In the genomic region with DNA sequence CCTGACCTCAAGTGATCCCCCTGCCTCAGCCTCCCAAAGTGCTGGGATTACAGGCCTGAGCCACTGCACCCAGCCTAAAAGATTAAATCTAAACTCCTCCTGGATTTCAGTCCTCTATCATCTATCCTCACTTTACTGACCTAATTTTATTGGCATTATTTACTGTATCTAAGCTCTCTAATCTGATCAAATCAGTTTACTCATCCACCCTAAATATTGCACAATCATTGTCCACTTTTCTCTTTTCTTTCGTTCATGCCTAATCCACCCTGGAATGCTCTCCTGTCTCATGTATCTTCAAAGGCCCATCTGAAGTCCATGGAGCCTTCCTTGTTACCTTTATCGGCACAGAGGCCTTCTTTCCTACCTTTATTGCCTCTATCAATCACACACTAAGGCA, we compare ENCODE assay signal across 28 cellular contexts.
"Had no signal": no experiment of that assay in that cellular context is flagged by ENCODE, and none has a peak within 500 bp of the region (broad histone marks: within the 10 kb centered on the region; RNA-seq: fewer than 3 reads in every experiment).

No MANE protein-coding gene starts in this region.

- H3K36me3 ChIP-seq: colonic mucosa, left ventricle myocardium inferior, neutrophil, uterus had no signal

- H3K27me3 ChIP-seq: colonic mucosa, uterus had no signal

- H3K9me3 Mint-ChIP-seq: activated CD4-positive, alpha-beta memory T cell treated with anti-CD3 and anti-CD28 coated beads for 36 hours; activated naive CD8-positive, alpha-beta T cell treated with anti-CD3 and anti-CD28 coated beads, Interleukin-2, amount 50 U/mL, for 24 hours; stimulated activated memory B cell treated with anti-CD40 and anti-IgM and Interleukin-4, amounts not matched to agents 10 μg/mL and 1 μg/mL and 100 μg/mL, for 72 hours; stimulated activated naive CD8-positive, alpha-beta T cell treated with anti-CD3 and anti-CD28 coated beads, Interleukin-15, amount 100 ng/mL, for 72 hours had no signal

- H3K27ac Mint-ChIP-seq: activated CD4-positive, alpha-beta memory T cell treated with anti-CD3 and anti-CD28 coated beads for 36 hours; activated CD4-positive, alpha-beta T cell treated with anti-CD3 and anti-CD28 coated beads, Interleukin-2, amount 10 ng/mL, durations not matched to agents 24 days and 14 days; activated naive CD4-positive, alpha-beta T cell treated with anti-CD3 and anti-CD28 coated beads, Interleukin-2, amount 10 ng/mL, durations not matched to agents 7 days and 5 days; activated naive CD8-positive, alpha-beta T cell treated with anti-CD3 and anti-CD28 coated beads, Interleukin-2, amount 50 U/mL, for 24 hours; activated T-helper 1 cell treated with anti-CD3 and anti-CD28 coated beads, Interleukin-12 subunit alpha, Interleukin-12 subunit beta, Interleukin-2, Interleukin-4 antibody, amounts not matched to agents 30 ng/mL and 10 ng/mL and 1 ng/mL, durations not matched to agents 14 hours and 24 hours and 36 hours; nephron; stimulated activated memory B cell treated with anti-CD40 and anti-IgM and Interleukin-4, amounts not matched to agents 10 μg/mL and 1 μg/mL and 100 μg/mL, for 72 hours; stimulated activated naive CD8-positive, alpha-beta T cell treated with anti-CD3 and anti-CD28 coated beads, Interleukin-15, amount 100 ng/mL, for 72 hours; T-helper 1 cell treated with Interleukin-12 subunit alpha and Interleukin-12 subunit beta and Interleukin-4 antibody, amounts not matched to agents 30 μg/mL and 1 μg/mL, for 36 hours; type B pancreatic cell had no signal

- H3K36me3 Mint-ChIP-seq: activated CD4-positive, alpha-beta memory T cell treated with anti-CD3 and anti-CD28 coated beads for 36 hours; stimulated activated memory B cell treated with anti-CD40 and anti-IgM and Interleukin-4, amounts not matched to agents 10 μg/mL and 1 μg/mL and 100 μg/mL, for 72 hours; type B pancreatic cell had no signal

- H3K9me3 ChIP-seq: colonic mucosa, left ventricle myocardium inferior, neutrophil, uterus had no signal

- H3K4me3 Mint-ChIP-seq: activated CD4-positive, alpha-beta memory T cell treated with anti-CD3 and anti-CD28 coated beads for 36 hours; activated CD4-positive, alpha-beta T cell treated with anti-CD3 and anti-CD28 coated beads, Interleukin-2, amount 10 ng/mL, durations not matched to agents 24 days and 14 days; activated naive CD4-positive, alpha-beta T cell treated with anti-CD3 and anti-CD28 coated beads, Interleukin-2, amount 10 ng/mL, durations not matched to agents 7 days and 5 days; activated naive CD8-positive, alpha-beta T cell treated with anti-CD3 and anti-CD28 coated beads, Interleukin-2, amount 50 U/mL, for 24 hours; activated T-helper 1 cell treated with anti-CD3 and anti-CD28 coated beads, Interleukin-12 subunit alpha, Interleukin-12 subunit beta, Interleukin-2, Interleukin-4 antibody, amounts not matched to agents 30 ng/mL and 10 ng/mL and 1 ng/mL, durations not matched to agents 14 hours and 24 hours and 36 hours; nephron; stimulated activated memory B cell treated with anti-CD40 and anti-IgM and Interleukin-4, amounts not matched to agents 10 μg/mL and 1 μg/mL and 100 μg/mL, for 72 hours; stimulated activated naive CD8-positive, alpha-beta T cell treated with anti-CD3 and anti-CD28 coated beads, Interleukin-15, amount 100 ng/mL, for 72 hours; T-helper 1 cell treated with Interleukin-12 subunit alpha and Interleukin-12 subunit beta and Interleukin-4 antibody, amounts not matched to agents 30 μg/mL and 1 μg/mL, for 36 hours; type B pancreatic cell had no signal

- H3K4me3 ChIP-seq: colonic mucosa, dorsolateral prefrontal cortex, left ventricle myocardium inferior, uterus had no signal

- H3K4me1 Mint-ChIP-seq: nephron had no signal

- H3K27me3 Mint-ChIP-seq: activated CD4-positive, alpha-beta memory T cell treated with anti-CD3 and anti-CD28 coated beads for 36 hours; activated naive CD8-positive, alpha-beta T cell treated with anti-CD3 and anti-CD28 coated beads, Interleukin-2, amount 50 U/mL, for 24 hours; stimulated activated memory B cell treated with anti-CD40 and anti-IgM and Interleukin-4, amounts not matched to agents 10 μg/mL and 1 μg/mL and 100 μg/mL, for 72 hours; stimulated activated naive CD8-positive, alpha-beta T cell treated with anti-CD3 and anti-CD28 coated beads, Interleukin-15, amount 100 ng/mL, for 72 hours had no signal

- H3K27ac ChIP-seq: colonic mucosa, dorsolateral prefrontal cortex, left ventricle myocardium inferior, neutrophil, uterus had no signal

- H3K4me1 ChIP-seq: colonic mucosa, left ventricle myocardium inferior, uterus had no signal

- DNase-seq: activated CD4-positive, alpha-beta memory T cell treated with anti-CD3 and anti-CD28 coated beads for 36 hours; activated CD4-positive, alpha-beta T cell treated with anti-CD3 and anti-CD28 coated beads, Interleukin-2, amount 10 ng/mL, durations not matched to agents 24 days and 14 days; activated CD4-positive, CD25-positive, alpha-beta regulatory T cell treated with anti-CD3 and anti-CD28 coated beads, Interleukin-2, amount 50 U/mL, for 72 hours; activated CD8-positive, alpha-beta memory T cell treated with anti-CD3 and anti-CD28 coated beads, Interleukin-2, amount 50 U/mL, for 4 hours; activated gamma-delta T cell; activated naive CD4-positive, alpha-beta T cell treated with anti-CD3 and anti-CD28 coated beads, Interleukin-2, amount 10 ng/mL, durations not matched to agents 7 days and 5 days; activated naive CD8-positive, alpha-beta T cell treated with anti-CD3 and anti-CD28 coated beads, Interleukin-2, amount 50 U/mL, for 24 hours; activated T-cell treated with anti-CD3 and anti-CD28 coated beads, Interleukin-2, amount 50 U/mL, for 1 hour; anterior cingulate cortex; cerebellar nuclear complex; colonic mucosa; dorsolateral prefrontal cortex; effector memory CD4-positive, alpha-beta T cell; head of caudate nucleus; hippocampal formation; left ventricle myocardium inferior; small intestine; stimulated activated CD4-positive, alpha-beta T cell treated with anti-CD3 and anti-CD28 coated beads, Interleukin-4, amount 100 ng/mL, for 4 hours; stimulated activated CD8-positive, alpha-beta memory T cell treated with anti-CD3 and anti-CD28 coated beads, Interleukin-4, amount 100 ng/mL, for 48 hours; stimulated activated naive CD8-positive, alpha-beta T cell treated with anti-CD3 and anti-CD28 coated beads, Interleukin-15, amount 100 ng/mL, for 72 hours; substantia nigra; uterus had no signal
